ENCODE assay signal across 8 cellular contexts in genomic region chr1:169586395-169587255, GRCh38. TPM values are rescaled to one million over a fixed set of nuclear protein-coding genes. Genes with fewer than 3 reads are reported as not detected.
DNase-seq lines count a peak whose midpoint lies in the region; ATAC-seq and TF ChIP-seq lines count a peak whose summit lies in the region.

Gene F5 (minus strand): TSS chr1:169586481. CDS start chr1:169586386, 95 bp downstream.

- H3K9me3 Mint-ChIP-seq in activated naive CD4-positive, alpha-beta T cell treated with anti-CD3 and anti-CD28 coated beads for 36 hours: no peaks in the 10 kb centered on the region
- no peaks in the 10 kb centered on the region for H3K9me3 Mint-ChIP-seq in osteocyte (ENCODE audit: unreplicated experiment)

- intact Hi-C loops in activated naive CD4-positive, alpha-beta T cell treated with anti-CD3 and anti-CD28 coated beads for 36 hours (cut with micrococcal nuclease): loop anchor here (1.0 to 10.0 kb wide), 9 partner anchors 8 to 948 kb away; partner anchors contain the start of genes ATP1B1, GORAB, METTL18 and SELL
- intact Hi-C loops in head of caudate nucleus (cut with DNase I) (no loop called here), thyroid gland (cut with DNase I) (no loop called here)

- peak within 1 kb of the TSS; percentile 97 for H3K27ac Mint-ChIP-seq in activated naive CD4-positive, alpha-beta T cell treated with anti-CD3 and anti-CD28 coated beads for 36 hours
- H3K27ac Mint-ChIP-seq in osteocyte (ENCODE audit: unreplicated experiment): no peak within 1 kb of the TSS

- H2AFZ ChIP-seq in KMS-11 (ENCODE audit: low read depth): peak within 1 kb of the TSS; percentile 15; the same call in 1 of the 2 replicates
- H2AFZ ChIP-seq in SK-N-SH (ENCODE audit: low read depth): no peak within 1 kb of the TSS

- H4K20me1 ChIP-seq in KMS-11 (ENCODE audit: insufficient read depth) (no peaks in the 10 kb centered on the region), SK-N-SH (ENCODE audit: insufficient read depth) (no peaks in the 10 kb centered on the region)

- no peaks in the 10 kb centered on the region for H3K27me3 Mint-ChIP-seq in activated naive CD4-positive, alpha-beta T cell treated with anti-CD3 and anti-CD28 coated beads for 36 hours (ENCODE audit: low read depth)
- H3K27me3 Mint-ChIP-seq in osteocyte (ENCODE audit: unreplicated experiment): peaks cover 46% of the 10 kb centered on the region

- H3K9me2 ChIP-seq in SK-N-SH: no peaks in the 10 kb centered on the region

- POLR2A ChIA-PET in SK-N-SH (lab: Yijun Ruan, JAX): no interaction called here

- peaks cover 19% of the 10 kb centered on the region for H3K36me3 Mint-ChIP-seq in activated naive CD4-positive, alpha-beta T cell treated with anti-CD3 and anti-CD28 coated beads for 36 hours (ENCODE audit: low read depth)
- no peaks in the 10 kb centered on the region for H3K36me3 Mint-ChIP-seq in osteocyte (ENCODE audit: unreplicated experiment)

- H3K9me3 ChIP-seq in SK-N-SH: no peaks in the 10 kb centered on the region
- H3K9me3 ChIP-seq in thyroid gland: no peaks in the 10 kb centered on the region

- peak; percentile 98 for ATAC-seq in GM21619 (IDR thresholded peaks at IDR 0.05; ENCODE audit: unreplicated experiment)

- H3K4me2 ChIP-seq in KMS-11 (no peak within 1 kb of the TSS; the same call in 1 of the 2 replicates), SK-N-SH (peak within 1 kb of the TSS; percentile 75)

- H3K4me3 Mint-ChIP-seq in activated naive CD4-positive, alpha-beta T cell treated with anti-CD3 and anti-CD28 coated beads for 36 hours: peak within 1 kb of the TSS; percentile 94
- no peak within 1 kb of the TSS for H3K4me3 Mint-ChIP-seq in osteocyte (ENCODE audit: unreplicated experiment)

- 13% methylated on average over 10 of the region's 15 CpGs for WGBS in SK-N-SH (ENCODE audit: low lambda C conversion rate)
- 24 to 25% methylated on average over 15 of the region's 15 CpGs for WGBS in thyroid gland, 2 donors

- H3K79me2 ChIP-seq in KMS-11 (ENCODE audit: insufficient read depth, low read depth) (no peaks in the 10 kb centered on the region), SK-N-SH (ENCODE audit: insufficient read depth) (no peaks in the 10 kb centered on the region)

- TF ChIP-seq EP300 in SK-N-SH (IDR thresholded peaks at IDR 0.05; ENCODE audit: borderline replicate concordance in 1 of 2, low read depth in 1 of 2, low read length in 1 of 2): no peak

- no peak within 1 kb of the TSS for H3K27ac ChIP-seq in KMS-11
- no peak within 1 kb of the TSS for H3K27ac ChIP-seq in SK-N-SH (ENCODE audit: low read depth in 2 of 2, low read length in 1 of 2)
- peak within 1 kb of the TSS in 1 of 3 donors; percentile 8 for H3K27ac ChIP-seq in thyroid gland

- no peaks in the 10 kb centered on the region for H3F3A ChIP-seq in SK-N-SH (replicated peaks; ENCODE audit: insufficient read depth)

- no peaks in the 10 kb centered on the region for H3K36me3 ChIP-seq in KMS-11 (ENCODE audit: insufficient read depth)
- no peaks in the 10 kb centered on the region for H3K36me3 ChIP-seq in SK-N-SH (replicated peaks in 1 of 2; ENCODE audit: control insufficient read depth in 1 of 2, insufficient read depth in 2 of 2, low read length in 1 of 2)
- no peaks in the 10 kb centered on the region for H3K36me3 ChIP-seq in thyroid gland

- peak; percentile 52 for TF ChIP-seq RAD21 in SK-N-SH (IDR thresholded peaks at IDR 0.05; ENCODE audit: low read length)

- TF ChIP-seq POLR2A in thyroid gland (IDR thresholded peaks at IDR 0.05): no peak

- DNase-seq in DMS79 treated with DMSO at 0.1 percent for 48 hours (lab: John Stamatoyannopoulos, UW): peak; percentile 23
- peak; percentile 58 for DNase-seq in SK-N-SH
- DNase-seq in activated naive CD4-positive, alpha-beta T cell treated with anti-CD3 and anti-CD28 coated beads for 36 hours: peak; percentile 94
- DNase-seq in head of caudate nucleus: peak; percentile 59 to 92 (median 79)
- no peak for DNase-seq in osteocyte (ENCODE audit: extremely low spot score, unreplicated experiment)
- DNase-seq in thyroid gland: peak; percentile 75 to 81

- H3K4me1 Mint-ChIP-seq in activated naive CD4-positive, alpha-beta T cell treated with anti-CD3 and anti-CD28 coated beads for 36 hours (ENCODE audit: low read depth): peaks cover 60% of the 10 kb centered on the region
- peaks cover 4% of the 10 kb centered on the region for H3K4me1 Mint-ChIP-seq in osteocyte (ENCODE audit: unreplicated experiment)

- CTCF ChIA-PET in SK-N-SH (lab: Yijun Ruan, JAX): interaction anchor here (0.6 to 2.0 kb wide), 17 partner anchors 8 to 223 kb away, joined by 3 to 11 read pairs (median 4); no protein-coding TSS in a partner anchor
- CTCF ChIA-PET in activated naive CD4-positive, alpha-beta T cell treated with anti-CD3 and anti-CD28 coated beads for 36 hours (lab: Charles Lee): interaction anchor here (0.6 to 4.4 kb wide), 31 partner anchors 9 to 1082 kb away, joined by 3 to 71 read pairs (median 4); partner anchors contain the start of gene SELP

- H3K4me3 ChIP-seq in KMS-11 (IDR thresholded peaks at IDR 0.05; ENCODE audit: insufficient read depth, low read depth, low read length): no peak within 1 kb of the TSS
- peak within 1 kb of the TSS; percentile 30 to 52 for H3K4me3 ChIP-seq in SK-N-SH (ENCODE audit: low read depth in 2 of 2, low read length in 1 of 2)
- peak within 1 kb of the TSS in 1 of 3 donors; percentile 1 for H3K4me3 ChIP-seq in thyroid gland (replicated peaks in 1 of 3)

- TF ChIP-seq CTCF in KMS-11 (conservative IDR thresholded peaks at IDR 0.05; ENCODE audit: low read depth, low read length) (peak; percentile 45), SK-N-SH (IDR thresholded peaks at IDR 0.05) (peak; percentile 62), osteocyte (IDR thresholded peaks at IDR 0.05) (peak; percentile 46), thyroid gland (IDR thresholded peaks at IDR 0.05) (peak in 4 of 6 experiments; percentile 43 to 63 (median 53))

- H3K4me1 ChIP-seq in KMS-11 (ENCODE audit: low read depth, poor library complexity, severe bottlenecking): no peaks in the 10 kb centered on the region
- peaks cover 0 to 8% of the 10 kb centered on the region in 2 experiments; a peak in 1 of 4 replicates for H3K4me1 ChIP-seq in SK-N-SH (ENCODE audit: control insufficient read depth in 1 of 2, insufficient read depth in 2 of 2, low read depth in 1 of 2, low read length in 1 of 2)
- H3K4me1 ChIP-seq in thyroid gland: peaks cover 4 to 10% of the 10 kb centered on the region in 2 donors

- H3K9ac ChIP-seq in KMS-11 (no peak within 1 kb of the TSS), SK-N-SH (no peak within 1 kb of the TSS)

- H3K27me3 ChIP-seq in KMS-11 (ENCODE audit: insufficient read depth, low read depth) (no peaks in the 10 kb centered on the region), SK-N-SH (ENCODE audit: insufficient read depth) (peaks cover 24% of the 10 kb centered on the region; the same call in 1 of the 2 replicates), thyroid gland (no peaks in the 10 kb centered on the region)

TF ChIP-seq in SK-N-SH, 30 proteins besides CTCF, POLR2A, EP300 and RAD21:
- TF ChIP-seq SMC3 (IDR thresholded peaks at IDR 0.05; ENCODE audit: low read depth, low read length): peak; percentile 55
- no peak for TF ChIP-seq TAF1 (IDR thresholded peaks at IDR 0.05; ENCODE audit: borderline replicate concordance, low read depth, low read length)

RNA-seq across cellular contexts. Expression of gene F5, which starts in this region (rescaled TPM):
- polyA plus RNA-seq in SK-N-SH (2012; rRNA removed): under 0.01 TPM in 1 of 2 replicates, not detected in the other
- polyA plus RNA-seq in SK-N-SH (2012; cell fraction: cytosol; rRNA removed): 0.01 TPM in 2 replicates
- polyA plus RNA-seq in SK-N-SH (2012; cell fraction: nucleus; rRNA removed): 0.01 and 0.02 TPM in 2 replicates
- total RNA-seq in activated naive CD4-positive, alpha-beta T cell treated with anti-CD3 and anti-CD28 coated beads for 36 hours: 10 to 100 TPM; 58.6 to 59.1 TPM
- total RNA-seq in osteocyte (not detected in 2 replicates), thyroid gland (1 to 10 TPM in 3 of 4 donors, under 1 TPM in 1; 0.79 to 3.0 (median 1.8) TPM)

Comparison
In these comparisons a context has a peak if more than half of its experiments do, and no peak if none do; other contexts are left out.
1. RNA of gene F5 (total RNA-seq): 58.6 to 59.1 TPM in activated naive CD4-positive, alpha-beta T cell treated with anti-CD3 and anti-CD28 coated beads for 36 hours; 0.79 to 3.0 TPM in thyroid gland and not detected in osteocyte; every median in the first group is over 10 times any median in the second.
2. Peak in DNase-seq, H3K4me3 ChIP-seq and H3K4me2 ChIP-seq in SK-N-SH; RNA of the gene not detected or under 1 TPM.
3. Peak in every context shown above with its lines, with median percentiles within 50 percentile points of each other: CTCF ChIP-seq.